Comparison of ENCODE assay signal across 18 cellular contexts in genomic region chr19:38496603-38497487, GRCh38.
DNase-seq lines count a peak whose midpoint lies in the region; ATAC-seq, FAIRE-seq and TF ChIP-seq lines count a peak whose summit lies in the region.
"Had no signal": no experiment of that assay in that cellular context is flagged by ENCODE, and none has a peak within 500 bp of the region (broad histone marks: within the 10 kb centered on the region; RNA-seq: fewer than 3 reads in every experiment).

No MANE protein-coding gene starts in this region.

- TF ChIP-seq POLR2A in heart left ventricle (IDR thresholded peaks at IDR 0.05) = no peak
- no peak for TF ChIP-seq POLR2A in HCT116 (IDR thresholded peaks at IDR 0.05; ENCODE audit: borderline replicate concordance, extremely low read depth, insufficient read depth, insufficient read length)
- TF ChIP-seq POLR2A in K562 (conservative IDR thresholded peaks at IDR 0.05) = no peak
- no peak for TF ChIP-seq POLR2A in vagina (IDR thresholded peaks at IDR 0.05)

- in situ Hi-C loops in K562 (cut with MboI) = no loop called here

- TF ChIP-seq EP300 in K562 (IDR thresholded peaks at IDR 0.05; ENCODE audit: low read length) = no peak

- H3K27ac ChIP-seq in heart left ventricle = no peak overlapping the region
- H3K27ac ChIP-seq in HCT116 (ENCODE audit: low read depth, low read length) = peak overlapping the region; percentile 66
- no peak overlapping the region; the same call in 2 of the 3 replicates for H3K27ac ChIP-seq in K562 (ENCODE audit: extremely low read depth, low read depth, low read length)
- H3K27ac ChIP-seq in vagina = no peak overlapping the region
- H3K27ac ChIP-seq: C4-2B had no signal

- BruUV-seq in HCT116 (replicated peaks; lab: Mats Ljungman, UMichigan) (TSS peak; percentile 90), K562 (replicated peaks; lab: Mats Ljungman, UMichigan) (no TSS peak)

- CTCF ChIA-PET in HCT116 (lab: Charles Lee) (interaction anchor here (1.0 kb wide), 1 partner anchor 94 kb away, joined by 5 read pairs; the partner anchor contains the start of gene FAM98C), K562 (lab: Yijun Ruan, JAX; ENCODE audit: low intra/inter-chr PET ratio) (no interaction called here)

- H3K9me2 ChIP-seq in HCT116 (ENCODE audit: insufficient read depth) = no peaks in the 10 kb centered on the region

- H3K79me2 ChIP-seq in HCT116 (ENCODE audit: insufficient read depth, low read length) (no peaks in the 10 kb centered on the region), K562 (ENCODE audit: control insufficient read depth, insufficient read depth, low read length) (no peaks in the 10 kb centered on the region)

- H3K9me1 ChIP-seq in K562 (ENCODE audit: control insufficient read depth, insufficient read depth, low read length) = no peaks in the 10 kb centered on the region

- intact Hi-C loops in heart left ventricle (cut with DNase I) = loop anchor here in 1 of 10 donors (10.0 kb wide), 1 partner anchor 262 kb away; no protein-coding TSS in a partner anchor
- intact Hi-C loops in Right ventricle myocardium superior (cut with DNase I) = no loop called here
- intact Hi-C loops in HCT116 (cut with micrococcal nuclease) = no loop called here
- intact Hi-C loops in K562 (cut with micrococcal nuclease) = no loop called here
- intact Hi-C loops in sciatic nerve (cut with DNase I) = no loop called here
- intact Hi-C loops in vagina (cut with DNase I) = no loop called here

- no peaks in the 10 kb centered on the region for H3K36me3 ChIP-seq in heart left ventricle
- H3K36me3 ChIP-seq in HCT116 (ENCODE audit: control insufficient read depth in 1 of 2, insufficient read depth in 2 of 2, low read length in 2 of 2) = no peaks in the 10 kb centered on the region
- H3K36me3 ChIP-seq in K562 (ENCODE audit: control insufficient read depth, insufficient read depth, low read length) = peaks cover 24% of the 10 kb centered on the region; the same call in 1 of the 3 replicates
- H3K36me3 ChIP-seq in vagina = no peaks in the 10 kb centered on the region

- TF ChIP-seq RAD21 in HCT116 (IDR thresholded peaks at IDR 0.05; ENCODE audit: low read depth) = no peak
- no peak for TF ChIP-seq RAD21 in K562 (CRISPR knock-in tag; conservative IDR thresholded peaks at IDR 0.05 in 1 of 2, IDR thresholded peaks at IDR 0.05 in 1 of 2)

- ATAC-seq in heart left ventricle = peak; percentile 33 to 78 (median 48)
- ATAC-seq in Right ventricle myocardium superior (ENCODE audit: poor library complexity) = no peak
- peak; percentile 98 for ATAC-seq in HCT116
- no peak for ATAC-seq in K562
- peak; percentile 50 for ATAC-seq in sciatic nerve

- H3K9me3 ChIP-seq in heart left ventricle (peaks cover 0 to 8% (median 0%) of the 10 kb centered on the region in 12 donors), HCT116 (ENCODE audit: control insufficient read depth in 1 of 2, insufficient read depth in 1 of 2, low read depth in 1 of 2, low read length in 2 of 2) (no peaks in the 10 kb centered on the region), K562 (replicated peaks; ENCODE audit: control insufficient read depth, insufficient read depth, low read depth, low read length) (no peaks in the 10 kb centered on the region), vagina (no peaks in the 10 kb centered on the region)

- RAD21 ChIA-PET in HCT116 (lab: Charles Lee; ENCODE audit: low non-redundant PET in 1 of 2, low total read pairs in 2 of 2, uncharacterized antibody in 2 of 2, unreplicated experiment in 2 of 2) = interaction anchor here in 1 of 2 experiments (1.6 kb wide), 1 partner anchor 94 kb away, joined by 5 read pairs; the partner anchor contains the start of gene FAM98C

- POLR2A ChIA-PET in HCT116 (lab: Charles Lee) (no interaction called here), K562 (lab: Yijun Ruan, JAX) (interaction anchor here (0.6 kb wide), 1 partner anchor 288 kb away, joined by 5 read pairs; no protein-coding TSS in a partner anchor)

- H3K27me3 ChIP-seq in heart left ventricle (peaks cover 0 to 6% (median 0%) of the 10 kb centered on the region in 9 donors), HCT116 (ENCODE audit: insufficient read depth, low read length) (no peaks in the 10 kb centered on the region), K562 (ENCODE audit: control insufficient read depth in 2 of 2, insufficient read depth in 2 of 2, low read length in 2 of 2) (no peaks in the 10 kb centered on the region), vagina (no peaks in the 10 kb centered on the region)

- DNase-seq in heart left ventricle (peak in 3 of 5 donors; percentile 20 to 47 (median 35)), Right ventricle myocardium superior (no peak), HCT116 (ENCODE audit: low read depth, low spot score) (peak; percentile 44), K562 (ENCODE audit: extremely low read depth in 1 of 4, low spot score in 3 of 4) (no peak), sciatic nerve (ENCODE audit: low spot score) (no peak), DMS153 treated with DMSO at 0.1 percent for 48 hours (lab: John Stamatoyannopoulos, UW; ENCODE audit: unreplicated experiment) (no peak), vagina (ENCODE audit: extremely low spot score in 2 of 2) (no peak), germinal center (ENCODE audit: low spot score) (no peak)
- DNase-seq: DMS 273 treated with DMSO at 0.1 percent for 48 hours, Karpas-422, NCI-H1105 treated with DMSO at 0.1 percent for 48 hours, NCI-H1694 treated with DMSO at 0.1 percent for 48 hours, NCI-H2107, NCI-H226, SIG-M5 had no signal

- TF ChIP-seq CTCF in heart left ventricle (IDR thresholded peaks at IDR 0.05) (no peak), HCT116 (IDR thresholded peaks at IDR 0.05 in 2 of 3, conservative IDR thresholded peaks at IDR 0.05 in 1 of 3; ENCODE audit: borderline replicate concordance in 1 of 3, insufficient read depth in 1 of 3, low read depth in 2 of 3, low read length in 2 of 3) (no peak), K562 (IDR thresholded peaks at IDR 0.05 in 2 of 3, conservative IDR thresholded peaks at IDR 0.05 in 1 of 3; ENCODE audit: insufficient read depth in 2 of 3, low read depth in 1 of 3, low read length in 3 of 3) (no peak), vagina (IDR thresholded peaks at IDR 0.05) (no peak)

- no peak for FAIRE-seq in K562 (lab: Jason Lieb, UNC)
- FAIRE-seq: A204.1, H1 had no signal

- H3K9ac ChIP-seq in HCT116 (ENCODE audit: low read length) (peak overlapping the region; percentile 67), K562 (ENCODE audit: insufficient read depth in 1 of 2, low read depth in 2 of 2, low read length in 2 of 2) (peak overlapping the region in 1 of 2 experiments; percentile 32; a peak in 1 of 4 replicates)

- peak overlapping the region; percentile 86 for H3K4me2 ChIP-seq in HCT116 (ENCODE audit: low read length)
- H3K4me2 ChIP-seq in K562 (ENCODE audit: insufficient read depth, low read length) = no peak overlapping the region

- 69 to 86% (median 75%) methylated on average over 26 to 30 of the region's 30 CpGs for WGBS in heart left ventricle, 4 donors
- 80% methylated on average over 17 of the region's 30 CpGs for WGBS in K562 (ENCODE audit: insufficient coverage, low coverage, missing lambda C conversion rate)

- H3K4me3 ChIP-seq in heart left ventricle (peak overlapping the region in 3 of 12 donors; percentile 3 to 25 (median 22)), HCT116 (replicated peaks in 1 of 2; ENCODE audit: low read depth in 1 of 2, low read length in 2 of 2) (peak overlapping the region; percentile 54 to 68), K562 (no peak overlapping the region), vagina (no peak overlapping the region)

- H2AFZ ChIP-seq in HCT116 (ENCODE audit: low read depth, low read length, poor library complexity, severe bottlenecking) = no peak overlapping the region
- no peak overlapping the region for H2AFZ ChIP-seq in K562 (ENCODE audit: low read depth, low read length)

- H3K4me1 ChIP-seq in heart left ventricle (no peaks in the 10 kb centered on the region), HCT116 (ENCODE audit: control insufficient read depth in 1 of 2, insufficient read depth in 2 of 2, low read length in 2 of 2) (peaks cover 0 to 12% of the 10 kb centered on the region in 2 experiments; a peak in 1 of 4 replicates), K562 (replicated peaks in 1 of 2; ENCODE audit: control insufficient read depth in 2 of 2, insufficient read depth in 2 of 2, low read length in 2 of 2) (peaks cover 0 to 7% of the 10 kb centered on the region in 2 experiments; a peak in 1 of 5 replicates), vagina (no peaks in the 10 kb centered on the region)

- no peaks in the 10 kb centered on the region for H4K20me1 ChIP-seq in HCT116 (ENCODE audit: insufficient read depth)
- H4K20me1 ChIP-seq in K562 (replicated peaks; ENCODE audit: control insufficient read depth, insufficient read depth, low read length) = no peaks in the 10 kb centered on the region

TF ChIP-seq in HCT116, 20 proteins besides CTCF, POLR2A, EP300 and RAD21 (continues in another document):
- TF ChIP-seq SRF (IDR thresholded peaks at IDR 0.05; ENCODE audit: low read depth) (no peak), TCF7L2 (IDR thresholded peaks at IDR 0.05; ENCODE audit: borderline replicate concordance, extremely low read depth, insufficient read depth, insufficient read length) (no peak), SIN3A (IDR thresholded peaks at IDR 0.05; ENCODE audit: low read depth) (no peak)

TF ChIP-seq in K562, 482 proteins besides CTCF, POLR2A, EP300 and RAD21:
- TF ChIP-seq ZFP36 (IDR thresholded peaks at IDR 0.05; ENCODE audit: low read depth, low read length, partially characterized antibody) = peak; percentile 79
- TF ChIP-seq ZNF277 (CRISPR knock-in tag; IDR thresholded peaks at IDR 0.05; ENCODE audit: borderline replicate concordance) = no peak

Comparison
In these comparisons a context has a peak if more than half of its experiments do, and no peak if none do; other contexts are left out.
1. ATAC-seq: peak in heart left ventricle (4 of 4), HCT116 (single experiment) and sciatic nerve (single experiment); none in Right ventricle myocardium superior (single experiment) and K562 (single experiment).
2. DNase-seq: peak in heart left ventricle (3 of 5) and HCT116 (single experiment); none in Right ventricle myocardium superior (single experiment), K562 (0 of 4), sciatic nerve (single experiment), DMS153 treated with DMSO at 0.1 percent for 48 hours (single experiment), vagina (0 of 2) and germinal center (single experiment).
3. H3K4me3 ChIP-seq: peak in HCT116 (2 of 2); none in K562 (single experiment) and vagina (0 of 2).